In the genomic region with DNA sequence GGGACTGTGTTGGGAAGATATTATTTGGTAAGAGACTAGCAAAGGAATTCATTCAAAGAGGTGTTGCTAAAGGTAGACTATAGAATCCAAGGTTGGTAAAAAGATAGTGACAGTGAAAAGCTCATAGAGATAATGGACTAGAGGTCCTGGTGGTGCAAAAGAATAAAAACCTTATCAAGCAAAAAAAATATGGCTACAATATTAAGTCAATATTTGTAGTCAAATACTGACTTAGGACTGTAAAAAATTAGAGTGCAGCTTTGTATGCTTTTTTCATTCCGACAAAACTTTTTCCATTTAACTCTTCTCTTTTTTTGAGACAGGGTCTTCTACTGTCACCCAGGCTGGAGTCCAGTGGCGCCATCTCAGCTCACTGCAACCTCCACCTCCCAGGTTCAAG, we compare ENCODE assay signal across 28 cellular contexts.
"Had no signal": no experiment of that assay in that cellular context is flagged by ENCODE, and none has a peak within 500 bp of the region (broad histone marks: within the 10 kb centered on the region; RNA-seq: fewer than 3 reads in every experiment).

No MANE protein-coding gene starts in this region.

- H3K27ac ChIP-seq: colonic mucosa, coronary artery, dorsolateral prefrontal cortex, epithelial cell of prostate, esophagus muscularis mucosa, esophagus squamous epithelium, foreskin keratinocyte, gastrocnemius medialis, gastroesophageal sphincter, heart left ventricle, heart right ventricle had no signal

- DNase-seq: colonic mucosa; cortex of kidney; dermis blood vessel endothelial cell; dorsolateral prefrontal cortex; effector CD4-positive, alpha-beta T cell; effector CD8-positive, alpha-beta T cell; effector memory CD4-positive, alpha-beta T cell; effector memory CD8-positive, alpha-beta T cell; endodermal cell; erythroblast; esophagus squamous epithelium; foreskin fibroblast; foreskin keratinocyte; foreskin melanocyte; gastrocnemius medialis; glutamatergic neuron; head of caudate nucleus; heart left ventricle; heart right ventricle had no signal

- H3K4me3 ChIP-seq: colonic mucosa, coronary artery, dorsolateral prefrontal cortex, esophagus muscularis mucosa, esophagus squamous epithelium, gastrocnemius medialis, gastroesophageal sphincter, heart left ventricle, heart right ventricle had no signal

- H3K36me3 ChIP-seq: colonic mucosa, esophagus muscularis mucosa, esophagus squamous epithelium, gastrocnemius medialis, gastroesophageal sphincter, heart left ventricle, heart right ventricle had no signal

- H3K4me1 ChIP-seq: colonic mucosa, esophagus muscularis mucosa, esophagus squamous epithelium, foreskin keratinocyte, gastrocnemius medialis, gastroesophageal sphincter, heart left ventricle, heart right ventricle had no signal

- FAIRE-seq: colon, endometrium, endothelial cell of umbilical vein, frontal cortex had no signal

- ATAC-seq: effector memory CD8-positive, alpha-beta T cell; esophagus mucosa; foreskin keratinocyte; gastrocnemius medialis; gastroesophageal sphincter; heart left ventricle; heart right ventricle had no signal

- H3K27me3 ChIP-seq: colonic mucosa, esophagus muscularis mucosa, esophagus squamous epithelium, foreskin keratinocyte, gastrocnemius medialis, gastroesophageal sphincter, heart left ventricle, heart right ventricle had no signal

- H3K9me3 ChIP-seq: colonic mucosa, esophagus muscularis mucosa, gastrocnemius medialis, gastroesophageal sphincter, heart right ventricle had no signal
